22 cellular contexts compared by ENCODE assay signal in genomic region chr12:62751844-62752155, GRCh38.
DNase-seq lines count a peak whose midpoint lies in the region; ATAC-seq and TF ChIP-seq lines count a peak whose summit lies in the region.
"Had no signal": no experiment of that assay in that cellular context is flagged by ENCODE, and none has a peak within 500 bp of the region (broad histone marks: within the 10 kb centered on the region; RNA-seq: fewer than 3 reads in every experiment).

No MANE protein-coding gene starts in this region.

- H2BK120ac ChIP-seq in H9 (ENCODE audit: low read depth, low read length, poor library complexity, severe bottlenecking) (no peak overlapping the region), neuronal stem cell (ENCODE audit: low read depth, low read length) (no peak overlapping the region)

- dilution Hi-C loops in mammary epithelial cell (cut with HindIII; ENCODE audit: low sequenced_read_pairs) = no loop called here

- H2AFZ ChIP-seq in mammary epithelial cell (ENCODE audit: low read depth, low read length) = peak overlapping the region; percentile 58
- H2AFZ ChIP-seq in H9 (ENCODE audit: low read length) = no peak overlapping the region
- no peak overlapping the region for H2AFZ ChIP-seq in neuronal stem cell (ENCODE audit: low read length)

- no peak overlapping the region for H4K8ac ChIP-seq in H9 (replicated peaks; ENCODE audit: insufficient read length, low read depth, low read length)
- H4K8ac ChIP-seq in neuronal stem cell (ENCODE audit: low read depth, low read length) = no peak overlapping the region

- H3K79me1 ChIP-seq in H9 (ENCODE audit: insufficient read depth, low read depth, low read length, poor library complexity, severe bottlenecking) = no peaks in the 10 kb centered on the region
- no peaks in the 10 kb centered on the region for H3K79me1 ChIP-seq in neuronal stem cell (ENCODE audit: low read depth, low read length)

- H3K4me1 ChIP-seq in mammary epithelial cell (ENCODE audit: insufficient read depth, low read length) = no peaks in the 10 kb centered on the region
- H3K4me1 ChIP-seq in breast epithelium = peaks cover 0 to 5% of the 10 kb centered on the region in 2 donors
- 0 out of 2 replicates have a peak, but pooled peaks cover 2% of the 10 kb centered on the region for H3K4me1 ChIP-seq in H9 (ENCODE audit: insufficient read depth, low read length)
- H3K4me1 ChIP-seq in transverse colon = peaks cover 5 to 15% (median 7%) of the 10 kb centered on the region in 4 donors
- peaks cover 0 to 3% of the 10 kb centered on the region in 2 donors for H3K4me1 ChIP-seq in neuronal stem cell (ENCODE audit: control insufficient read depth in 2 of 2, insufficient read depth in 1 of 2, low read depth in 1 of 2, low read length in 2 of 2)

- H3K4me1 Mint-ChIP-seq in H9 = peaks cover 9 to 11% of the 10 kb centered on the region in 2 experiments
- H3K4me1 Mint-ChIP-seq in WTC11 = peaks cover 12% of the 10 kb centered on the region
- H3K4me1 Mint-ChIP-seq: B cell, IgD-negative memory B cell had no signal

- H3K56ac ChIP-seq in H9 (ENCODE audit: insufficient read length, low read depth, low read length) = no peak overlapping the region

- peak overlapping the region; percentile 40; the same call in 1 of the 2 replicates for H3K14ac ChIP-seq in H9 (ENCODE audit: insufficient read depth, low read length)
- H3K14ac ChIP-seq in neuronal stem cell (ENCODE audit: low read length) = no peak overlapping the region

- CTCF ChIA-PET in mammary epithelial cell (lab: Charles Lee; ENCODE audit: low non-redundant PET) = no interaction called here
- CTCF ChIA-PET in WTC11 (lab: Charles Lee) = no interaction called here

- H3K27ac ChIP-seq in mammary epithelial cell (ENCODE audit: insufficient read depth, low read depth, low read length) = no peak overlapping the region
- peak overlapping the region in 1 of 2 donors; percentile 43 for H3K27ac ChIP-seq in breast epithelium
- no peak overlapping the region for H3K27ac ChIP-seq in H9 (ENCODE audit: insufficient read length, low read depth, low read length)
- peak overlapping the region; percentile 45 to 68 (median 66) for H3K27ac ChIP-seq in transverse colon
- no peak overlapping the region for H3K27ac ChIP-seq in neuronal stem cell (replicated peaks; ENCODE audit: low read length)
- H3K27ac ChIP-seq: BLaER1 treated with 17β-estradiol and CSF1 and Interleukin-3, amounts not matched to agents 10 nM and 100 nM; HL-60 had no signal

- no peak for TF ChIP-seq POLR2A in breast epithelium (IDR thresholded peaks at IDR 0.05)
- no peak for TF ChIP-seq POLR2A in transverse colon (IDR thresholded peaks at IDR 0.05)

- H2BK15ac ChIP-seq in H9 (ENCODE audit: low read depth, low read length) (no peak overlapping the region), neuronal stem cell (ENCODE audit: low read length) (no peak overlapping the region)

- H3K4me3 Mint-ChIP-seq in H9 (no peak overlapping the region), WTC11 (no peak overlapping the region)
- H3K4me3 Mint-ChIP-seq: B cell; CD8-positive, alpha-beta T cell had no signal

- 92% methylated on average over 2 of the region's 2 CpGs for WGBS in mammary epithelial cell (ENCODE audit: low coverage, missing lambda C conversion rate)
- no CpG with 5 or more reads among the region's 2 CpGs for WGBS in H9 (ENCODE audit: extremely low coverage, insufficient read length, low lambda C conversion rate)
- 50 to 71% methylated on average over 1 to 2 of the region's 2 CpGs for WGBS in transverse colon (ENCODE audit: low coverage in 1 of 2), 2 donors
- WGBS in neuronal stem cell (ENCODE audit: extremely low coverage in 2 of 2, insufficient read length in 2 of 2, insufficient replicate concordance in 1 of 2), 2 donors = no CpG with 5 or more reads among the region's 2 CpGs

- H3K4me3 ChIP-seq in mammary epithelial cell (replicated peaks in 1 of 3; ENCODE audit: insufficient read depth in 1 of 3, low read depth in 2 of 3, low read length in 3 of 3) (no peak overlapping the region), breast epithelium (no peak overlapping the region), transverse colon (no peak overlapping the region), neuronal stem cell (ENCODE audit: low read length in 2 of 2) (no peak overlapping the region)
- H3K4me3 ChIP-seq: BLaER1 treated with 17β-estradiol and CSF1 and Interleukin-3, amounts not matched to agents 10 nM and 100 nM; GM12878; HAP-1 had no signal

- H3K27me3 Mint-ChIP-seq in H9 (ENCODE audit: low read depth) = no peaks in the 10 kb centered on the region
- H3K27me3 Mint-ChIP-seq in WTC11 (ENCODE audit: low read depth) = no peaks in the 10 kb centered on the region; the same call in 1 of the 2 replicates

- no peak overlapping the region for H3K4me2 ChIP-seq in mammary epithelial cell (ENCODE audit: insufficient read depth, low read depth, low read length)
- H3K4me2 ChIP-seq in H9 (ENCODE audit: insufficient read depth, insufficient read length, low read length) = no peak overlapping the region
- H3K4me2 ChIP-seq in neuronal stem cell (ENCODE audit: insufficient read depth, low read length, poor library complexity, severe bottlenecking) = no peak overlapping the region

- in situ Hi-C loops in mammary epithelial cell (cut with MboI; ENCODE audit: low sequenced_read_pairs in 2 of 2) (no loop called here), transverse colon (cut with MboI; ENCODE audit: low pct_ligation_motif_present in 1 of 4, low pct_unique_long_range_greater_than_20kb in 1 of 4, low sequenced_read_pairs in 3 of 4) (no loop called here)

- H2AK5ac ChIP-seq in H9 (ENCODE audit: insufficient read length, low read length) (no peak overlapping the region), neuronal stem cell (ENCODE audit: low read depth, low read length) (no peak overlapping the region)

- BruUV-seq in mammary epithelial cell (replicated peaks; lab: Mats Ljungman, UMichigan) = no TSS peak

- TF ChIP-seq CTCF in mammary epithelial cell (conservative IDR thresholded peaks at IDR 0.05 in 1 of 2, IDR thresholded peaks at IDR 0.05 in 1 of 2; ENCODE audit: extremely low read depth in 1 of 2, insufficient read depth in 1 of 2, low read depth in 1 of 2, low read length in 2 of 2) = no peak
- no peak for TF ChIP-seq CTCF in breast epithelium (IDR thresholded peaks at IDR 0.05)
- TF ChIP-seq CTCF in H9 (conservative IDR thresholded peaks at IDR 0.05) = no peak
- TF ChIP-seq CTCF in WTC11 (IDR thresholded peaks at IDR 0.05) = no peak
- TF ChIP-seq CTCF in transverse colon (IDR thresholded peaks at IDR 0.05) = no peak

- DNase-seq in mammary epithelial cell = no peak
- no peak for DNase-seq in breast epithelium (ENCODE audit: low spot score in 2 of 2)
- no peak for DNase-seq in H9
- DNase-seq in WTC11 (ENCODE audit: low spot score) = no peak
- DNase-seq in transverse colon = no peak
- no peak for DNase-seq in NCI-H774 (lab: John Stamatoyannopoulos, UW)
- DNase-seq in neuronal stem cell (ENCODE audit: low spot score) = no peak
- DNase-seq: 8988T; CD8-positive, alpha-beta T cell; DMS 273 treated with DMSO at 0.1 percent for 48 hours; DMS53; DND-41; EL; GOT3; KBM-7 had no signal

- H3K27me3 ChIP-seq in mammary epithelial cell (ENCODE audit: insufficient read depth, low read length) (no peaks in the 10 kb centered on the region), breast epithelium (no peaks in the 10 kb centered on the region), H9 (ENCODE audit: insufficient read depth, low read length) (no peaks in the 10 kb centered on the region), transverse colon (no peaks in the 10 kb centered on the region), neuronal stem cell (ENCODE audit: control insufficient read depth in 3 of 3, insufficient read depth in 3 of 3, low read depth in 1 of 3, low read length in 3 of 3) (no peaks in the 10 kb centered on the region)
- H3K27me3 ChIP-seq: BLaER1 treated with 17β-estradiol and CSF1 and Interleukin-3, amounts not matched to agents 10 nM and 100 nM had no signal

- no peak overlapping the region for H3K23ac ChIP-seq in H9 (ENCODE audit: insufficient read length, low read depth, low read length)
- H3K23ac ChIP-seq in neuronal stem cell (ENCODE audit: low read depth, low read length, poor library complexity) = no peak overlapping the region

- POLR2A ChIA-PET in WTC11 (lab: Charles Lee) = no interaction called here

- ATAC-seq in WTC11 (peak; percentile 58), GM19328 (IDR thresholded peaks at IDR 0.05; ENCODE audit: unreplicated experiment) (no peak)
- ATAC-seq: CD8-positive, alpha-beta T cell; GM12878 had no signal

- no peak overlapping the region for H3K18ac ChIP-seq in H9 (ENCODE audit: insufficient read length, low read depth, low read length)
- no peak overlapping the region for H3K18ac ChIP-seq in neuronal stem cell (ENCODE audit: low read length)

- H2BK20ac ChIP-seq in H9 (ENCODE audit: low read depth, low read length, poor library complexity, severe bottlenecking) = no peak overlapping the region

- no peak for TF ChIP-seq EP300 in transverse colon (IDR thresholded peaks at IDR 0.05; ENCODE audit: low read depth)

- intact Hi-C loops in mammary epithelial cell (cut with micrococcal nuclease) = no loop called here
- intact Hi-C loops in breast epithelium (cut with DNase I; ENCODE audit: low total_unique reads) = no loop called here
- intact Hi-C loops in transverse colon (cut with DNase I; ENCODE audit: low total_unique reads) = no loop called here

- H3K4ac ChIP-seq in H9 (ENCODE audit: low read depth, low read length) (no peak overlapping the region), neuronal stem cell (ENCODE audit: low read length) (no peak overlapping the region)

- H3K36me3 ChIP-seq in mammary epithelial cell (ENCODE audit: insufficient read depth, low read length) (no peaks in the 10 kb centered on the region), breast epithelium (no peaks in the 10 kb centered on the region), transverse colon (no peaks in the 10 kb centered on the region), neuronal stem cell (replicated peaks in 1 of 2; ENCODE audit: control insufficient read depth in 2 of 2, insufficient read depth in 2 of 2, low read length in 2 of 2) (no peaks in the 10 kb centered on the region)
- H3K36me3 ChIP-seq: BLaER1 treated with 17β-estradiol and CSF1 and Interleukin-3, amounts not matched to agents 10 nM and 100 nM; HAP-1 had no signal

- H3K9me3 Mint-ChIP-seq in H9 = no peaks in the 10 kb centered on the region
- H3K9me3 Mint-ChIP-seq in WTC11 = peaks cover 12% of the 10 kb centered on the region
- H3K9me3 Mint-ChIP-seq: CD8-positive, alpha-beta T cell; IgD-negative memory B cell had no signal

- H4K91ac ChIP-seq in H9 (ENCODE audit: insufficient read length, low read depth, low read length) (no peak overlapping the region), neuronal stem cell (ENCODE audit: low read depth, low read length, poor library complexity) (no peak overlapping the region)

- H3K23me2 ChIP-seq in H9 (ENCODE audit: insufficient read length, low read depth, low read length, poor library complexity, severe bottlenecking) = no peaks in the 10 kb centered on the region

- H3K79me2 ChIP-seq in mammary epithelial cell (ENCODE audit: insufficient read depth, low read length) (no peaks in the 10 kb centered on the region), H9 (ENCODE audit: insufficient read depth, low read length) (no peaks in the 10 kb centered on the region)

- H3K27ac Mint-ChIP-seq in H9 = no peak overlapping the region
- H3K27ac Mint-ChIP-seq in WTC11 = no peak overlapping the region
- H3K27ac Mint-ChIP-seq: B cell; CD8-positive, alpha-beta T cell had no signal

- H4K5ac ChIP-seq in H9 (ENCODE audit: insufficient read length, low read depth, low read length) = no peak overlapping the region

- no peak overlapping the region for H3K9ac ChIP-seq in mammary epithelial cell (ENCODE audit: insufficient read depth, low read length)
- no peak overlapping the region for H3K9ac ChIP-seq in H9 (ENCODE audit: extremely low read depth, insufficient read length, low read length)
- H3K9ac ChIP-seq in neuronal stem cell (ENCODE audit: low read depth, low read length, poor library complexity) = no peak overlapping the region
- H3K9ac ChIP-seq: BLaER1 treated with 17β-estradiol and CSF1 and Interleukin-3, amounts not matched to agents 10 nM and 100 nM had no signal

- no peaks in the 10 kb centered on the region for H3K9me3 ChIP-seq in mammary epithelial cell (replicated peaks; ENCODE audit: insufficient read depth, low read length)
- H3K9me3 ChIP-seq in breast epithelium = no peaks in the 10 kb centered on the region
- no peaks in the 10 kb centered on the region for H3K9me3 ChIP-seq in H9 (ENCODE audit: control insufficient read depth, low read depth, low read length)
- H3K9me3 ChIP-seq in transverse colon = no peaks in the 10 kb centered on the region
- peaks cover 0 to 2% of the 10 kb centered on the region in 2 donors for H3K9me3 ChIP-seq in neuronal stem cell (replicated peaks in 1 of 2; ENCODE audit: control insufficient read depth in 2 of 2, insufficient read depth in 1 of 2, low read depth in 1 of 2, low read length in 2 of 2)
- H3K9me3 ChIP-seq: HAP-1 had no signal

- H3K36me3 Mint-ChIP-seq in H9 (ENCODE audit: insufficient read depth in 1 of 3, low read depth in 3 of 3) = peaks cover 0 to 17% (median 14%) of the 10 kb centered on the region in 3 experiments; a peak in 5 of 7 replicates
- H3K36me3 Mint-ChIP-seq in WTC11 = peaks cover 19% of the 10 kb centered on the region
- H3K36me3 Mint-ChIP-seq: CD8-positive, alpha-beta T cell had no signal

- no peak overlapping the region for H2BK12ac ChIP-seq in H9 (ENCODE audit: insufficient read length, low read depth, low read length)
- no peak overlapping the region for H2BK12ac ChIP-seq in neuronal stem cell (ENCODE audit: low read length)

- H4K20me1 ChIP-seq in mammary epithelial cell (ENCODE audit: insufficient read depth, low read length) (no peaks in the 10 kb centered on the region), H9 (ENCODE audit: control insufficient read depth, insufficient read depth, insufficient read length) (no peaks in the 10 kb centered on the region)
- H4K20me1 ChIP-seq: BLaER1 treated with 17β-estradiol and CSF1 and Interleukin-3, amounts not matched to agents 10 nM and 100 nM had no signal

- no peak overlapping the region for H2BK5ac ChIP-seq in H9 (ENCODE audit: insufficient read length, low read length)
- no peak overlapping the region for H2BK5ac ChIP-seq in neuronal stem cell (ENCODE audit: low read length)

- H3T11ph ChIP-seq in H9 (ENCODE audit: low read length) = no peak overlapping the region

Comparison
In these comparisons a context has a peak if more than half of its experiments do, and no peak if none do; other contexts are left out.
1. H3K27ac ChIP-seq: peak in transverse colon (4 of 4); none in mammary epithelial cell (single experiment), H9 (single experiment) and neuronal stem cell (single experiment).